ENCODE assay signal across 27 cellular contexts in the genomic region with DNA sequence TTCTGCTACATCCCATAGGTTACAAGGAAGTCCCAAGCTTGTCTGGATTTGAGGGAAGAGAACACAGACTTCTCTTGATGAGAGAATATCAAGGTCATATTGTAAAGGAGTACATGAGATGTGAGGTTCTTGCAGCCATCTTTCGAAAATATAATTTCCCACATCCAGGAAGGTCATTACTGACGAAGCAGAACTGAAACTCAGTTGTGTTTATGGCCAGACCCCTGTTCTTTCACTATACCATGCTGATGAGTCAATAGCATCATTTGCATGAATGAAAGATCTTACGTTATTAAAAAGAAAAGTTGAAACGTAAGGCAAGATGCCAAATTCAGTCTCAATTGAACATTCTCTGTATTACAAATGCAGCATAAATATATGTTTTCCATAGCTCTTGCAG. TPM values are rescaled to one million over a fixed set of nuclear protein-coding genes. Genes with fewer than 3 reads are reported as not detected.
"Had no signal": no experiment of that assay in that cellular context is flagged by ENCODE, and none has a peak within 500 bp of the region (broad histone marks: within the 10 kb centered on the region; RNA-seq: fewer than 3 reads in every experiment).

No MANE protein-coding gene starts in this region.

- H3K4me2 ChIP-seq: hepatocyte, neural progenitor cell had no signal

- H3K9me3 ChIP-seq: ascending aorta, left ventricle myocardium inferior, spleen, tibial nerve had no signal

- H2AFZ ChIP-seq: hepatocyte, neural progenitor cell had no signal

- H3K4me3 ChIP-seq: ascending aorta, cardiac muscle cell, coronary artery, dorsolateral prefrontal cortex, hepatocyte, left ventricle myocardium inferior, lung, neural progenitor cell, spleen, tibial nerve had no signal

- DNase-seq: activated CD4-positive, alpha-beta memory T cell treated with anti-CD3 and anti-CD28 coated beads for 36 hours; activated CD4-positive, alpha-beta T cell treated with anti-CD3 and anti-CD28 coated beads, Interleukin-2, amount 10 ng/mL, durations not matched to agents 24 days and 14 days; activated CD4-positive, CD25-positive, alpha-beta regulatory T cell treated with anti-CD3 and anti-CD28 coated beads, Interleukin-2, amount 50 U/mL, for 72 hours; activated CD8-positive, alpha-beta memory T cell treated with anti-CD3 and anti-CD28 coated beads, Interleukin-2, amount 50 U/mL, for 4 hours; activated effector memory CD4-positive, alpha-beta T cell treated with anti-CD3 and anti-CD28 coated beads, Interleukin-2, amount 50 U/mL, for 16 hours; activated naive CD4-positive, alpha-beta T cell treated with anti-CD3 and anti-CD28 coated beads, Interleukin-2, amount 10 ng/mL, durations not matched to agents 7 days and 5 days; activated naive CD8-positive, alpha-beta T cell treated with anti-CD3 and anti-CD28 coated beads, Interleukin-2, amount 10 ng/mL, durations not matched to agents 7 days and 5 days; activated T-cell treated with anti-CD3 and anti-CD28 coated beads, Interleukin-2, amount 50 U/mL, for 1 hour; dorsolateral prefrontal cortex; effector memory CD4-positive, alpha-beta T cell; glutamatergic neuron; islet precursor cell; left ventricle myocardium inferior; mesendoderm; natural killer cell; right cardiac atrium; spleen; stimulated activated naive CD4-positive, alpha-beta T cell had no signal

- H3K36me3 ChIP-seq: ascending aorta, cardiac muscle cell, left ventricle myocardium inferior, neural progenitor cell, spleen, tibial nerve had no signal

- H3K4me1 ChIP-seq: ascending aorta, left ventricle myocardium inferior, tibial nerve had no signal

- H3K9ac ChIP-seq: neural progenitor cell had no signal

- H3K79me2 ChIP-seq: hepatocyte had no signal

- ATAC-seq: natural killer cell, right cardiac atrium had no signal

- H3K27me3 ChIP-seq: ascending aorta, cardiac muscle cell, neural progenitor cell, tibial nerve had no signal

- H3K27ac ChIP-seq: ascending aorta, cardiac muscle cell, coronary artery, dorsolateral prefrontal cortex, hepatocyte, left ventricle myocardium inferior, neural progenitor cell, spleen, tibial nerve had no signal

RNA-seq across cellular contexts. Expression of a gene that starts 14.2 kb away (rescaled TPM):
- total RNA-seq: activated CD4-positive, alpha-beta memory T cell treated with anti-CD3 and anti-CD28 coated beads for 36 hours; activated CD4-positive, alpha-beta T cell treated with anti-CD3 and anti-CD28 coated beads, Interleukin-2, amount 10 ng/mL, durations not matched to agents 24 days and 14 days; activated CD8-positive, alpha-beta memory T cell treated with anti-CD3 and anti-CD28 coated beads for 36 hours; activated naive CD8-positive, alpha-beta T cell treated with anti-CD3 and anti-CD28 coated beads, Interleukin-2, amount 10 ng/mL, durations not matched to agents 7 days and 5 days; activated T-helper 1 cell treated with anti-CD3 and anti-CD28 coated beads, Interleukin-12 subunit alpha, Interleukin-12 subunit beta, Interleukin-2, Interleukin-4 antibody, amounts not matched to agents 30 ng/mL and 10 ng/mL and 1 ng/mL, durations not matched to agents 14 hours and 24 hours and 36 hours had no signal
